Comparison of ENCODE assay signal across 16 cellular contexts in the genomic region with DNA sequence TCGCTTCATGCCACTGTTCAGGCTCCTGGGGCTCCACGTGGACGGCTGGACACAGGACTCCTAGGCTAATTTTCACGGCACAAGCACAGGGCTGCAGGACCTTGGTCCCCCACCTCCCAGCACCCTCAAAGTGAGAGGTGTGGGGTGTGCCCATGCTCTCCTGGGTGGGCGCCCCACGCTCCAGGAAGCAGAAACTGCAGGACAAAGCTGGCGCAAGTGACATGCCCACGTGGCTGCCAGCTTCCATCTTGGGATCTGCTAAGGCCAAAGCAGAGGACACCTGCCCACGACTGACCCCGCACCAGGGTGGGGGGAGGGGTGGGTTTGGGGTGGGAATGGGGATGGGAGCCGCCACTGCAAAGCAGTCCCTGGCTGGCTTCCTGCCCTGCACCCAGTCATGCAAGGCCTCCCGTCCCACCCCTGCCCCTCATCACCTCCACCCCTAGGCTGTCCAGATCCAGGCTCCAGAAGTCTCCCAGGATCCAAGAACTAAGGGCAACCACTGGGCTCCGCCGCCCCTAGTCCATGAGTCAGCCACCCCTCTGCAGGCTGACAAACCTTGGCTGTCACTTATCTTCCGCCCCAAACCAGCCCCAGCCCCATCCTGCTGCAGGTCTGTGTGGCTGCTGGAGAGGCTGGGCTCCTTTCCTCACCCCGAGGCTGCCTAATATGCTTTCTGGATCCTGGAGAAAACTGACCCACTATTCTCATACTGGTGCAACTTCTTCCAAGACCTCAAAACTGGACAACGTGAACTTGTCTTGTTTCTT.
"Had no signal": no experiment of that assay in that cellular context is flagged by ENCODE, and none has a peak within 500 bp of the region (broad histone marks: within the 10 kb centered on the region; RNA-seq: fewer than 3 reads in every experiment).

No MANE protein-coding gene starts in this region.

- H3K4me2 ChIP-seq: neural progenitor cell had no signal

- H3K27ac ChIP-seq: neural progenitor cell, SK-N-MC, VCaP had no signal

- H3K9ac ChIP-seq: neural progenitor cell had no signal

- H3K4me1 ChIP-seq: neural progenitor cell had no signal

- ATAC-seq: activated naive CD8-positive, alpha-beta T cell treated with anti-CD3 and anti-CD28 coated beads, Interleukin-2, amount 50 U/mL, for 24 hours; naive thymus-derived CD4-positive, alpha-beta T cell; stimulated activated naive CD8-positive, alpha-beta T cell treated with anti-CD3 and anti-CD28 coated beads, Interleukin-15, Interleukin-2, amounts not matched to agents 100 U/mL and 50 U/mL, for 24 hours had no signal

- H3K4me3 ChIP-seq: neural progenitor cell, SK-N-MC had no signal

- H2AFZ ChIP-seq: neural progenitor cell had no signal

- H3K36me3 ChIP-seq: neural progenitor cell had no signal

- DNase-seq: activated CD4-positive, alpha-beta T cell treated with anti-CD3 and anti-CD28 coated beads for 1 hour; activated gamma-delta T cell; activated naive CD4-positive, alpha-beta T cell treated with anti-CD3 and anti-CD28 coated beads, Interleukin-2, amount 50 U/mL, for 16 hours; activated naive CD8-positive, alpha-beta T cell treated with anti-CD3 and anti-CD28 coated beads, Interleukin-2, amount 50 U/mL, for 24 hours; activated T-cell treated with anti-CD3 and anti-CD28 coated beads for 4 hours; cerebellar nuclear complex; effector CD8-positive, alpha-beta T cell; foreskin melanocyte; mesendoderm; retina; stimulated activated CD4-positive, alpha-beta T cell treated with anti-CD3 and anti-CD28 coated beads, Interleukin-4, amount 100 ng/mL, for 24 hours; stimulated activated naive CD8-positive, alpha-beta T cell treated with anti-CD3 and anti-CD28 coated beads, Interleukin-15, Interleukin-2, amounts not matched to agents 100 U/mL and 50 U/mL, for 24 hours had no signal
